ENCODE assay signal across 8 cellular contexts in the genomic region with DNA sequence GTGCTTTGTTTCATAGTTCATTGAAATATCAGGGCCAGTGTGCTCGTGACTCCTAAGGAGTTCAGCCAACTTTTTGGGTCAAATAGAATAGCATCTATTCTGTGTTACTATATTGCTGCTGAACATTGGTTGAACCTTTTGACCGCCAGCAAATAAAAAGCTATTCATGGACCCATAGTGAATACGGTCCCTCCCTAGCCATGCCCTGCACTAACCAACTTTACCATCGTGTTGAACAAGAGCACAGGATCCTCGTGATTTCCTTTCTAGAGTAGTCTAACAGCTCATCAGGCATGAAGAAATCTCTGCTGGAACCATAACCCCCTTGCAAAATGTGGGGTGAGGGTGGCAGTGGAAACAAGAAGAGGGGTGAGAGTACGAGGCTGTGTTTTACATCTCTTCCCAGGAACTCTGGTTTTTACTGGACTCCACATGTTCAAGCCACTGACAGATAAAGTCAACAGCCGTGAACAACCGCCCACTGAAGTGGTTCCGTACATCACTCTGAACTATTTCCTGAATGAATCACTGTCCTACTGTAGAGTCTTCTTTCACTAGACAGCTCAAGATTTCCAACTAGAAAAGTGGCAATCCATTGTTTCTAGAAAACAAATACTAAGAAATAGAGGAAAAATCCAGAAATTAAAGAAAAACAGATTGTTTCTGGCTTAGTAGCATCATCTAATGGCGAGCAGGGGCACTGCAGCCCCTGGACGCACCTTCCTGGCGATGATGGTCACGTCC.
DNase-seq lines count a peak whose midpoint lies in the region; ATAC-seq and TF ChIP-seq lines count a peak whose summit lies in the region.

No MANE protein-coding gene starts in this region.

- H3K4me1 ChIP-seq in gastrocnemius medialis = no peaks in the 10 kb centered on the region
- no peaks in the 10 kb centered on the region for H3K4me1 ChIP-seq in effector memory CD4-positive, alpha-beta T cell (ENCODE audit: control insufficient read depth, insufficient read depth, low read length, poor library complexity, severe bottlenecking)

- peak; percentile 87 for TF ChIP-seq CTCF in AG09309 (IDR thresholded peaks at IDR 0.05; ENCODE audit: control insufficient read depth, insufficient read depth, low read depth, low read length, missing control alignments)
- peak; percentile 100 for TF ChIP-seq CTCF in WI38 (IDR thresholded peaks at IDR 0.05; ENCODE audit: low read depth, low read length)
- TF ChIP-seq CTCF in fibroblast of villous mesenchyme (IDR thresholded peaks at IDR 0.05; ENCODE audit: insufficient read depth, low read depth, low read length) = peak; percentile 100
- TF ChIP-seq CTCF in gastrocnemius medialis (IDR thresholded peaks at IDR 0.05 in 4 of 5, conservative IDR thresholded peaks at IDR 0.05 in 1 of 5) = peak; percentile 45 to 69 (median 63)

- in situ Hi-C loops in gastrocnemius medialis (cut with MboI; ENCODE audit: low sequenced_read_pairs in 4 of 4) = loop anchor here (5.0 to 10.0 kb wide), 3 partner anchors 125 to 138 kb away; no protein-coding TSS in a partner anchor

- H3K9me3 ChIP-seq in gastrocnemius medialis = no peaks in the 10 kb centered on the region
- H3K9me3 ChIP-seq in effector memory CD4-positive, alpha-beta T cell (ENCODE audit: control insufficient read depth, low read length) = no peaks in the 10 kb centered on the region

- no peak for TF ChIP-seq POLR2A in gastrocnemius medialis (IDR thresholded peaks at IDR 0.05)

- H3K36me3 ChIP-seq in H7 (replicated peaks; ENCODE audit: control insufficient read depth, insufficient read depth, low read length) = no peaks in the 10 kb centered on the region
- no peaks in the 10 kb centered on the region for H3K36me3 ChIP-seq in gastrocnemius medialis
- no peaks in the 10 kb centered on the region for H3K36me3 ChIP-seq in effector memory CD4-positive, alpha-beta T cell (ENCODE audit: control insufficient read depth, insufficient read depth, low read length)

- ATAC-seq in gastrocnemius medialis = no peak

- intact Hi-C loops in gastrocnemius medialis (cut with DNase I; ENCODE audit: low total_unique reads) = loop anchor here (1.0 to 2.0 kb wide), 2 partner anchors 128 to 134 kb away; no protein-coding TSS in a partner anchor

- no peaks in the 10 kb centered on the region for H3K27me3 ChIP-seq in H7 (ENCODE audit: control insufficient read depth, insufficient read depth, low read length)
- no peaks in the 10 kb centered on the region for H3K27me3 ChIP-seq in gastrocnemius medialis
- H3K27me3 ChIP-seq in effector memory CD4-positive, alpha-beta T cell (replicated peaks; ENCODE audit: control insufficient read depth, insufficient read depth, low read length, poor library complexity, severe bottlenecking) = no peaks in the 10 kb centered on the region

- DNase-seq in AG09309 (ENCODE audit: low read depth) (peak; percentile 60), H7 (peak; percentile 65), fibroblast of villous mesenchyme (ENCODE audit: low read depth) (peak; percentile 54), gastrocnemius medialis (no peak), occipital lobe (lab: John Stamatoyannopoulos, UW) (no peak), GM19238 (ENCODE audit: insufficient read length, low spot score) (no peak)
- DNase-seq in effector memory CD4-positive, alpha-beta T cell = no peak

- H3K4me3 ChIP-seq in AG09309 (ENCODE audit: control insufficient read depth, low read depth, low read length) (no peak overlapping the region), H7 (ENCODE audit: insufficient read depth, low read depth, low read length) (no peak overlapping the region), WI38 (ENCODE audit: low read depth, low read length) (no peak overlapping the region), fibroblast of villous mesenchyme (ENCODE audit: low read depth, low read length) (no peak overlapping the region), gastrocnemius medialis (no peak overlapping the region)
- no peak overlapping the region for H3K4me3 ChIP-seq in effector memory CD4-positive, alpha-beta T cell (ENCODE audit: insufficient read depth, low read depth, low read length, poor library complexity, severe bottlenecking)

- H3K27ac ChIP-seq in gastrocnemius medialis = no peak overlapping the region
- no peak overlapping the region for H3K27ac ChIP-seq in effector memory CD4-positive, alpha-beta T cell (ENCODE audit: insufficient read depth, low read length, poor library complexity, severe bottlenecking)

Comparison
In these comparisons a context has a peak if more than half of its experiments do, and no peak if none do; other contexts are left out.
1. DNase-seq: peak in AG09309 (single experiment), H7 (single experiment) and fibroblast of villous mesenchyme (single experiment); none in gastrocnemius medialis (0 of 2), effector memory CD4-positive, alpha-beta T cell (0 of 3), occipital lobe (single experiment) and GM19238 (single experiment).
2. Peak in every context shown above with its lines, with median percentiles within 50 percentile points of each other: CTCF ChIP-seq.